In the genomic region with DNA sequence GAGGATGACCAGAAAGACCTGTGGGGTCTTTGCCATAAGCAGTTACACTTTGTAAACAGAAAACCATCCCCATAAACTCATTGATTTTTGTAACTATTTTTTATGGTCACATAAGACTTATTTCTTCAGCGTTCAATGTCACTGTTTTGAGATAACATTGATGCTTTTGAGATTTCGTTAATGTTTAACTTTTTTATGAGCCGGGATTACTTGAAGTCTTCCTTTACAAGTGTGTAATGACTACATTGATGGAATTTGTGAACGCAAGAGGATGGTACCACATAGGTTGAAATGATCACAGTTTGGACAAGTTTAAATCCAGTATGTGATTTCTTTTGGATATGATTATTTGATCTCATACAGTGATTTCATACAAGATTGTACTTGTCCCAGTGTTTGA, we compare ENCODE assay signal across 8 cellular contexts. TPM values are rescaled to one million over a fixed set of nuclear protein-coding genes. Genes with fewer than 3 reads are reported as not detected.
DNase-seq lines count a peak whose midpoint lies in the region; ATAC-seq, FAIRE-seq and TF ChIP-seq lines count a peak whose summit lies in the region.

No MANE protein-coding gene starts in this region.

- peak overlapping the region; percentile 72 to 84 for H3K9ac ChIP-seq in mucosa of rectum (ENCODE audit: low read depth in 1 of 2, low read length in 2 of 2)

- no peak for ATAC-seq in HG03025 (IDR thresholded peaks at IDR 0.05; ENCODE audit: low FRiP score, unreplicated experiment)
- no peak for ATAC-seq in GM21528 (IDR thresholded peaks at IDR 0.05; ENCODE audit: low FRiP score, unreplicated experiment)

- H3K27ac ChIP-seq in 22Rv1 (peak overlapping the region; percentile 88), HEK293 (ENCODE audit: extremely low read depth, low read depth, low read length) (no peak overlapping the region), mucosa of rectum (ENCODE audit: low read depth in 2 of 2, low read length in 2 of 2) (no peak overlapping the region)

- H3K4me3 Mint-ChIP-seq in brain: peak overlapping the region; percentile 86 to 94 (median 88)

- peak overlapping the region in 1 of 5 experiments; percentile 91 for H3K27ac Mint-ChIP-seq in brain

- H3K9me3 Mint-ChIP-seq in brain: no peaks in the 10 kb centered on the region

- CTCF ChIA-PET in HEK293 (lab: Yijun Ruan, JAX): interaction anchor here (0.6 to 1.2 kb wide), 4 partner anchors 109 to 521 kb away, joined by 3 to 7 read pairs (median 4); no protein-coding TSS in a partner anchor

- no peaks in the 10 kb centered on the region for H3K27me3 Mint-ChIP-seq in brain

- H3K27me3 ChIP-seq in mucosa of rectum (ENCODE audit: control insufficient read depth in 2 of 2, insufficient read depth in 2 of 2, low read length in 2 of 2) (no peaks in the 10 kb centered on the region), H7 (ENCODE audit: control insufficient read depth, insufficient read depth, low read length) (peaks cover 27% of the 10 kb centered on the region)

- H3K4me1 Mint-ChIP-seq in brain: peaks cover 58% of the 10 kb centered on the region

- H3K36me3 Mint-ChIP-seq in brain: peaks cover 10% of the 10 kb centered on the region

- H3K36me3 ChIP-seq in HEK293 (ENCODE audit: control insufficient read depth in 2 of 2, insufficient read depth in 1 of 2, low read length in 2 of 2): no peaks in the 10 kb centered on the region
- peaks cover 0 to 4% of the 10 kb centered on the region in 2 donors for H3K36me3 ChIP-seq in mucosa of rectum (ENCODE audit: control insufficient read depth in 2 of 2, insufficient read depth in 2 of 2, low read length in 2 of 2)
- no peaks in the 10 kb centered on the region for H3K36me3 ChIP-seq in H7 (replicated peaks; ENCODE audit: control insufficient read depth, insufficient read depth, low read length)

- H3K9me3 ChIP-seq in HEK293 (ENCODE audit: control insufficient read depth, insufficient read depth, low read depth, low read length): no peaks in the 10 kb centered on the region
- no peaks in the 10 kb centered on the region for H3K9me3 ChIP-seq in mucosa of rectum (ENCODE audit: control insufficient read depth in 2 of 2, low read length in 2 of 2)

- TF ChIP-seq CTCF in 22Rv1 (IDR thresholded peaks at IDR 0.05): no peak
- TF ChIP-seq CTCF in HEK293 (tag by site-specific recombination; IDR thresholded peaks at IDR 0.05): no peak
- no peak for TF ChIP-seq CTCF in brain (conservative IDR thresholded peaks at IDR 0.05)

- FAIRE-seq in urothelium cell line (lab: Jason Lieb, UNC): no peak

- POLR2A ChIA-PET in HEK293 (lab: Yijun Ruan, JAX): interaction anchor here (1.0 kb wide), 1 partner anchor 71 kb away, joined by 3 read pairs; no protein-coding TSS in a partner anchor

- H3K4me3 ChIP-seq in HEK293 (ENCODE audit: low read depth, low read length) (peak overlapping the region; percentile 70), mucosa of rectum (ENCODE audit: low read length in 2 of 2) (peak overlapping the region; percentile 68 to 94), H7 (ENCODE audit: insufficient read depth, low read depth, low read length) (no peak overlapping the region)

- DNase-seq in urothelium cell line (ENCODE audit: low spot score) (no peak), H7 (no peak)

- H3K4me1 ChIP-seq in HEK293 (ENCODE audit: control insufficient read depth, insufficient read depth, low read length): peaks cover 9% of the 10 kb centered on the region; the same call in 1 of the 2 replicates
- peaks cover 5 to 7% of the 10 kb centered on the region in 2 donors for H3K4me1 ChIP-seq in mucosa of rectum (ENCODE audit: control insufficient read depth in 2 of 2, insufficient read depth in 2 of 2, low read length in 2 of 2)

TF ChIP-seq in HEK293, 187 proteins besides CTCF, POLR2A, EP300 and RAD21:
- TF ChIP-seq ZNF341 (tag by site-specific recombination; IDR thresholded peaks at IDR 0.05; ENCODE audit: low read depth): no peak
- TF ChIP-seq ZNF843 (tag by site-specific recombination; IDR thresholded peaks at IDR 0.05): 0 out of 2 replicates have a peak, but pooled peaks have one; percentile 32
- TF ChIP-seq TCF7L2 (IDR thresholded peaks at IDR 0.05; ENCODE audit: borderline replicate concordance, low read depth, low read length): 0 out of 2 replicates have a peak, but pooled peaks have one; percentile 28
- no peak for TF ChIP-seq ZNF544 (tag by site-specific recombination; IDR thresholded peaks at IDR 0.05)
- peak; percentile 20; the same call in 1 of the 2 replicates for TF ChIP-seq SCRT1 (tag by site-specific recombination; IDR thresholded peaks at IDR 0.05; ENCODE audit: borderline replicate concordance)
- TF ChIP-seq RBAK (tag by site-specific recombination; IDR thresholded peaks at IDR 0.05): no peak
- no peak for TF ChIP-seq ZFP41 (tag by site-specific recombination; IDR thresholded peaks at IDR 0.05; ENCODE audit: borderline replicate concordance)
- TF ChIP-seq PRDM6 (tag by site-specific recombination; IDR thresholded peaks at IDR 0.05): peak; percentile 66

RNA-seq across cellular contexts. Expression of gene SLC12A2, which starts 1.8 kb away (rescaled TPM):
- polyA plus RNA-seq in brain (ENCODE audit: insufficient read depth, low read depth, low replicate concordance): 7.5 TPM
- total RNA-seq in H7 (2014; rRNA removed; shearing (Covaris generic)): 5.4 and 6.5 TPM in 2 replicates
